Comparison of ENCODE assay signal across 18 cellular contexts in the genomic region with DNA sequence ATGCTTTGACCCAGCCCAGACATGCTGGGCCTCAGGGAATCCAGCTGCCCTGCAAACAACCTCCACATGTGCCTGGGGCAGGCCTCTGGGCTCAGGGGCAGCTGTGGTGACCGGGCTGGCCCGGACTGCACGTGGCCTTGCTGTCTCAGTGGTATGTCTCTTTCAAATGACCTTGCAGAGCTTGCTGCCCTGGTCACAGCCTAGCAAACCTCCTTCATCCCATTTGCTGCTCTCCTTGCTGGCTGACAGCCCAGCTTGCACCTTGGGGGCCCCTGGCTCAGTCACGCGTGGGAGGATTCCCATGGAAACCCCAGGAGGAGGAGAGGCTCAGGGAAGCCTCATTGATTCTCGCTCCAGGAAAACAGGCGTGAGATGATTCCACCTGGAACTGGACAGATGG. TPM values are rescaled to one million over a fixed set of nuclear protein-coding genes. Genes with fewer than 3 reads are reported as not detected.
DNase-seq lines count a peak whose midpoint lies in the region; ATAC-seq and TF ChIP-seq lines count a peak whose summit lies in the region.
"Had no signal": no experiment of that assay in that cellular context is flagged by ENCODE, and none has a peak within 500 bp of the region (broad histone marks: within the 10 kb centered on the region; RNA-seq: fewer than 3 reads in every experiment).

No MANE protein-coding gene starts in this region.

- H3K36me3 Mint-ChIP-seq in nephron (ENCODE audit: low read depth): peaks cover 4% of the 10 kb centered on the region

- intact Hi-C loops in Right ventricle myocardium inferior (cut with DNase I): no loop called here
- intact Hi-C loops in cardiac septum (cut with DNase I): no loop called here
- intact Hi-C loops in body of pancreas (cut with DNase I): no loop called here

- peak overlapping the region; percentile 74 to 86 (median 85) for H3K27ac Mint-ChIP-seq in nephron

- peak overlapping the region; percentile 25 to 54 (median 48) for H3K4me3 Mint-ChIP-seq in nephron

- no peak for ATAC-seq in Right ventricle myocardium inferior
- ATAC-seq in body of pancreas: no peak
- ATAC-seq in HG03097 (IDR thresholded peaks at IDR 0.05; ENCODE audit: low FRiP score, unreplicated experiment): no peak
- ATAC-seq: esophagus mucosa had no signal

- H3K9me3 Mint-ChIP-seq in nephron: no peaks in the 10 kb centered on the region

- no peak for TF ChIP-seq POLR2A in body of pancreas (IDR thresholded peaks at IDR 0.05)

- no peaks in the 10 kb centered on the region for H3K27me3 ChIP-seq in body of pancreas
- H3K27me3 ChIP-seq: testis had no signal

- WGBS in body of pancreas, 2 donors: 28 to 47% methylated on average over 5 to 7 of the region's 7 CpGs

- peak; percentile 76 for DNase-seq in Right ventricle myocardium inferior (ENCODE audit: missing footprints)
- DNase-seq in cardiac septum (ENCODE audit: low spot score): no peak
- peak in 3 of 4 donors; percentile 23 to 51 (median 40) for DNase-seq in body of pancreas
- no peak for DNase-seq in ecto neural progenitor cell (ENCODE audit: low spot score)
- no peak for DNase-seq in 8988T
- no peak for DNase-seq in NAMALWA (ENCODE audit: low spot score)
- DNase-seq: NCI-H345; stimulated activated CD4-positive, alpha-beta T cell treated with anti-CD3 and anti-CD28 coated beads, Interleukin-2, amount 100 ng/mL, for 24 hours; stimulated activated CD8-positive, alpha-beta memory T cell treated with anti-CD3 and anti-CD28 coated beads, Interleukin-4, amount 100 ng/mL, for 48 hours; testis had no signal

- H3K9me3 ChIP-seq in body of pancreas: no peaks in the 10 kb centered on the region
- H3K9me3 ChIP-seq: testis had no signal

- peaks cover 4% of the 10 kb centered on the region for H3K27me3 Mint-ChIP-seq in nephron (ENCODE audit: low read depth)

- H3K27ac ChIP-seq in body of pancreas: peak overlapping the region; percentile 10 to 49 (median 14)
- H3K27ac ChIP-seq: hepatocyte, testis had no signal

- TF ChIP-seq CTCF in body of pancreas (IDR thresholded peaks at IDR 0.05): no peak
- TF ChIP-seq CTCF in nephron (IDR thresholded peaks at IDR 0.05; ENCODE audit: unreplicated experiment in 3 of 3): no peak

- peaks cover 61% of the 10 kb centered on the region for H3K4me1 Mint-ChIP-seq in nephron

- peaks cover 81% of the 10 kb centered on the region for H3K4me1 ChIP-seq in body of pancreas

- H3K4me3 ChIP-seq in body of pancreas: no peak overlapping the region
- H3K4me3 ChIP-seq: hepatocyte, testis had no signal

- H3K36me3 ChIP-seq in body of pancreas (replicated peaks in 1 of 2; ENCODE audit: insufficient read depth in 1 of 2, low read depth in 2 of 2): no peaks in the 10 kb centered on the region

RNA-seq across cellular contexts. Expression of gene SPSB4, which starts 5.6 kb away (rescaled TPM):
- total RNA-seq in Right ventricle myocardium inferior: 7.1 TPM
- 4.9 TPM for total RNA-seq in cardiac septum
- total RNA-seq in body of pancreas: 10 to 100 TPM; 18.2 to 48.1 TPM
- total RNA-seq: esophagus mucosa, HT-29, MCF 10A, OCI-LY7, pulmonary artery endothelial cell had no signal

Comparison
In these comparisons a context has a peak if more than half of its experiments do, and no peak if none do; other contexts are left out.
1. DNase-seq: peak in Right ventricle myocardium inferior (single experiment) and body of pancreas (3 of 4); none in cardiac septum (single experiment), ecto neural progenitor cell (single experiment), 8988T (single experiment) and NAMALWA (single experiment).